8 cellular contexts compared by ENCODE assay signal in genomic region chr10:3785251-3785848, GRCh38. TPM values are rescaled to one million over a fixed set of nuclear protein-coding genes. Genes with fewer than 3 reads are reported as not detected.
DNase-seq lines count a peak whose midpoint lies in the region; ATAC-seq and TF ChIP-seq lines count a peak whose summit lies in the region.

No MANE protein-coding gene starts in this region.

- no peak overlapping the region for H3K27ac ChIP-seq in H9 (ENCODE audit: insufficient read length, low read depth, low read length)
- H3K27ac ChIP-seq in RWPE1, result peak overlapping the region; percentile 99

- WGBS in H9 (ENCODE audit: extremely low coverage, insufficient read length, low lambda C conversion rate), result no CpG with 5 or more reads among the region's 76 CpGs

- H3K23ac ChIP-seq in H9 (ENCODE audit: insufficient read length, low read depth, low read length), result no peak overlapping the region

- DNase-seq in G401 (ENCODE audit: low spot score), result peak; percentile 97
- DNase-seq in H9, result peak; percentile 98
- peak; percentile 100 for DNase-seq in RWPE1 (ENCODE audit: low spot score)
- DNase-seq in activated T-helper 9 cell treated with anti-CD3 and anti-CD28 coated beads, Interleukin-2, amount 50 U/mL, for 16 hours (ENCODE audit: low read depth), result peak; percentile 99
- peak; percentile 98 for DNase-seq in fibroblast of peridontal ligament (ENCODE audit: extremely low read depth)
- peak; percentile 98 for DNase-seq in stimulated activated naive CD8-positive, alpha-beta T cell treated with anti-CD3 and anti-CD28 coated beads, Interleukin-15, Interleukin-2, amounts not matched to agents 100 U/mL and 50 U/mL, for 24 hours

- H3K27me3 ChIP-seq in H9 (ENCODE audit: insufficient read depth, low read length) (no peaks in the 10 kb centered on the region), Loucy (ENCODE audit: insufficient read depth, low read length, poor library complexity, severe bottlenecking) (no peaks in the 10 kb centered on the region)

- no peak overlapping the region for H2AK5ac ChIP-seq in H9 (ENCODE audit: insufficient read length, low read length)

- H2BK20ac ChIP-seq in H9 (ENCODE audit: low read depth, low read length, poor library complexity, severe bottlenecking), result no peak overlapping the region

- H3K9me3 ChIP-seq in H9 (ENCODE audit: control insufficient read depth, low read depth, low read length) (no peaks in the 10 kb centered on the region), Loucy (ENCODE audit: insufficient read depth, low read depth, low read length) (peaks cover 11% of the 10 kb centered on the region; the same call in 1 of the 2 replicates)

- H3T11ph ChIP-seq in H9 (ENCODE audit: low read length), result no peak overlapping the region

- H3K9ac ChIP-seq in H9 (ENCODE audit: extremely low read depth, insufficient read length, low read length), result peak overlapping the region; percentile 59
- H3K9ac ChIP-seq in Loucy (ENCODE audit: low read depth, low read length, poor library complexity, severe bottlenecking), result peak overlapping the region; percentile 97

- H3K4me1 ChIP-seq in H9 (ENCODE audit: insufficient read depth, low read length), result peaks cover 8% of the 10 kb centered on the region; the same call in 1 of the 2 replicates
- H3K4me1 ChIP-seq in Loucy (ENCODE audit: insufficient read depth, low read length, poor library complexity, severe bottlenecking), result peaks cover 35% of the 10 kb centered on the region

- H3K79me2 ChIP-seq in H9 (ENCODE audit: insufficient read depth, low read length) (peaks cover 29% of the 10 kb centered on the region; the same call in 1 of the 2 replicates), Loucy (ENCODE audit: insufficient read depth, low read length) (peaks cover 46% of the 10 kb centered on the region)

- H2AFZ ChIP-seq in H9 (ENCODE audit: low read length), result no peak overlapping the region
- H2AFZ ChIP-seq in Loucy (ENCODE audit: low read length), result peak overlapping the region; percentile 61

- in situ Hi-C loops in G401 (cut with HindIII; ENCODE audit: low sequenced_read_pairs), result no loop called here

- H3K4me3 Mint-ChIP-seq in H9 (peak overlapping the region; percentile 88 to 95), nephron (peak overlapping the region; percentile 94 to 99 (median 96))

- peak overlapping the region; percentile 89 for H3K4me3 ChIP-seq in Loucy (ENCODE audit: low read length, poor library complexity, severe bottlenecking)

- CTCF ChIA-PET in RWPE1 (lab: Yijun Ruan, JAX), result interaction anchor here (0.9 to 1.0 kb wide), 2 partner anchors 39 to 871 kb away, joined by 3 read pairs; no protein-coding TSS in a partner anchor

- H3K9me3 Mint-ChIP-seq in H9 (peaks cover 5% of the 10 kb centered on the region in 2 experiments; a peak in 4 of 5 replicates), nephron (peaks cover 11% of the 10 kb centered on the region)

- peak overlapping the region; percentile 74; the same call in 1 of the 2 replicates for H3K14ac ChIP-seq in H9 (ENCODE audit: insufficient read depth, low read length)

- peaks cover 5% of the 10 kb centered on the region for H3K79me1 ChIP-seq in H9 (ENCODE audit: insufficient read depth, low read depth, low read length, poor library complexity, severe bottlenecking)

- POLR2A ChIA-PET in RWPE1 (lab: Yijun Ruan, JAX; ENCODE audit: low non-redundant PET), result interaction anchor here (0.6 to 1.6 kb wide), 11 partner anchors 10 to 559 kb away, joined by 3 to 6 read pairs (median 4); no protein-coding TSS in a partner anchor

- H3K36me3 ChIP-seq in Loucy (ENCODE audit: insufficient read depth, low read length), result peaks cover 15% of the 10 kb centered on the region; the same call in 1 of the 2 replicates

- H3K56ac ChIP-seq in H9 (ENCODE audit: insufficient read length, low read depth, low read length), result no peak overlapping the region

- peaks cover 5% of the 10 kb centered on the region; the same call in 1 of the 2 replicates for H3F3A ChIP-seq in Loucy (ENCODE audit: low read depth)

- H3K4me1 Mint-ChIP-seq in H9 (peaks cover 40 to 45% of the 10 kb centered on the region in 2 experiments), nephron (peaks cover 33% of the 10 kb centered on the region)

- peak overlapping the region; percentile 90 for H2BK120ac ChIP-seq in H9 (ENCODE audit: low read depth, low read length, poor library complexity, severe bottlenecking)

- peak; percentile 87 for ATAC-seq in stimulated activated naive CD8-positive, alpha-beta T cell treated with anti-CD3 and anti-CD28 coated beads, Interleukin-15, Interleukin-2, amounts not matched to agents 100 U/mL and 50 U/mL, for 24 hours

- peaks cover 22% of the 10 kb centered on the region for H3K23me2 ChIP-seq in H9 (ENCODE audit: insufficient read length, low read depth, low read length, poor library complexity, severe bottlenecking)

- H3K27ac Mint-ChIP-seq in H9 (peak overlapping the region; percentile 98 to 99 (median 99)), nephron (peak overlapping the region; percentile 98 to 99 (median 99))

- H2BK15ac ChIP-seq in H9 (ENCODE audit: low read depth, low read length), result no peak overlapping the region

- no peak overlapping the region for H2BK12ac ChIP-seq in H9 (ENCODE audit: insufficient read length, low read depth, low read length)

- peaks cover 18 to 38% (median 37%) of the 10 kb centered on the region in 3 experiments for H3K36me3 Mint-ChIP-seq in H9 (ENCODE audit: insufficient read depth in 1 of 3, low read depth in 3 of 3)
- H3K36me3 Mint-ChIP-seq in nephron (ENCODE audit: low read depth), result peaks cover 36% of the 10 kb centered on the region

- peak overlapping the region; percentile 78 for H3K18ac ChIP-seq in H9 (ENCODE audit: insufficient read length, low read depth, low read length)

- peak overlapping the region; percentile 7 for H4K5ac ChIP-seq in H9 (ENCODE audit: insufficient read length, low read depth, low read length)

- H4K8ac ChIP-seq in H9 (replicated peaks; ENCODE audit: insufficient read length, low read depth, low read length), result no peak overlapping the region

- no peak overlapping the region for H2BK5ac ChIP-seq in H9 (ENCODE audit: insufficient read length, low read length)

- no peaks in the 10 kb centered on the region for H3K9me2 ChIP-seq in Loucy (replicated peaks; ENCODE audit: low read depth, low read length)

- peaks cover 4% of the 10 kb centered on the region for H3K27me3 Mint-ChIP-seq in H9 (ENCODE audit: low read depth)
- no peaks in the 10 kb centered on the region for H3K27me3 Mint-ChIP-seq in nephron (ENCODE audit: low read depth)

- no peak for TF ChIP-seq CTCF in H9 (conservative IDR thresholded peaks at IDR 0.05)
- no peak for TF ChIP-seq CTCF in Loucy (conservative IDR thresholded peaks at IDR 0.05; ENCODE audit: low read length)
- TF ChIP-seq CTCF in RWPE1 (conservative IDR thresholded peaks at IDR 0.05; ENCODE audit: low read depth), result no peak
- TF ChIP-seq CTCF in nephron (IDR thresholded peaks at IDR 0.05; ENCODE audit: unreplicated experiment in 3 of 3), result no peak

- H3K4me2 ChIP-seq in H9 (ENCODE audit: insufficient read depth, insufficient read length, low read length) (peak overlapping the region; percentile 72), Loucy (ENCODE audit: low read depth, low read length, poor library complexity, severe bottlenecking) (peak overlapping the region; percentile 86)

- peak overlapping the region; percentile 21 for H4K91ac ChIP-seq in H9 (ENCODE audit: insufficient read length, low read depth, low read length)

- peak overlapping the region; percentile 90; the same call in 1 of the 2 replicates for H3K4ac ChIP-seq in H9 (ENCODE audit: low read depth, low read length)

- H4K20me1 ChIP-seq in H9 (ENCODE audit: control insufficient read depth, insufficient read depth, insufficient read length) (peaks cover 3% of the 10 kb centered on the region), Loucy (ENCODE audit: insufficient read depth, low read length, poor library complexity, severe bottlenecking) (peaks cover 40% of the 10 kb centered on the region)

RNA-seq across cellular contexts. Expression of gene KLF6, which starts 0.3 kb away (rescaled TPM):
- 25.8 and 35.8 TPM in 2 replicates for total RNA-seq in G401 (2014; rRNA removed; shearing (Covaris generic))
- total RNA-seq in H9 (2021), result 19.3 and 20.9 TPM in 2 replicates
